In genomic region chr7:103727982-103728610, GRCh38 we compare ENCODE assay signal across 13 cellular contexts.
DNase-seq lines count a peak whose midpoint lies in the region; ATAC-seq and TF ChIP-seq lines count a peak whose summit lies in the region.
"Had no signal": no experiment of that assay in that cellular context is flagged by ENCODE, and none has a peak within 500 bp of the region (broad histone marks: within the 10 kb centered on the region; RNA-seq: fewer than 3 reads in every experiment).

No MANE protein-coding gene starts in this region.

- DNase-seq in BE2C (peak; percentile 62), DMS 273 treated with DMSO at 0.1 percent for 48 hours (lab: John Stamatoyannopoulos, UW) (peak; percentile 28), NCI-H2171 (lab: John Stamatoyannopoulos, UW) (peak; percentile 9), cerebellar cortex (ENCODE audit: low spot score) (peak; percentile 79), NCI-H1417 treated with DMSO at 0.1 percent for 48 hours (lab: John Stamatoyannopoulos, UW) (no peak), SKM-1 (lab: John Stamatoyannopoulos, UW; ENCODE audit: unreplicated experiment) (no peak)
- DNase-seq in effector memory CD8-positive, alpha-beta T cell, result no peak
- DNase-seq: CD4-positive, alpha-beta memory T cell; DND-41; GF-D8; HCEC 1CT; HFFc6 had no signal

- H3K4me3 Mint-ChIP-seq in effector memory CD8-positive, alpha-beta T cell, result no peak overlapping the region
- H3K4me3 Mint-ChIP-seq: B cell; CD4-positive, alpha-beta memory T cell; HFFc6 had no signal

- no peaks in the 10 kb centered on the region for H3K9me3 ChIP-seq in BE2C

- no peaks in the 10 kb centered on the region for H3K27me3 ChIP-seq in BE2C

- peaks cover 11% of the 10 kb centered on the region for H3K4me1 ChIP-seq in BE2C

- no peaks in the 10 kb centered on the region for H3K27me3 Mint-ChIP-seq in effector memory CD8-positive, alpha-beta T cell
- H3K27me3 Mint-ChIP-seq: B cell had no signal

- no peak for ATAC-seq in effector memory CD8-positive, alpha-beta T cell (replicated peaks)

- peaks cover 0 to 7% of the 10 kb centered on the region in 2 donors for H3K9me3 Mint-ChIP-seq in effector memory CD8-positive, alpha-beta T cell
- H3K9me3 Mint-ChIP-seq: HFFc6 had no signal

- no peaks in the 10 kb centered on the region for H3K36me3 Mint-ChIP-seq in effector memory CD8-positive, alpha-beta T cell (ENCODE audit: insufficient read depth)
- H3K36me3 Mint-ChIP-seq: CD4-positive, alpha-beta memory T cell had no signal

- H3K4me1 Mint-ChIP-seq in effector memory CD8-positive, alpha-beta T cell (ENCODE audit: low read depth in 2 of 2), result no peaks in the 10 kb centered on the region
- H3K4me1 Mint-ChIP-seq: B cell; CD4-positive, alpha-beta memory T cell had no signal

- peak overlapping the region; percentile 54 for H3K4me3 ChIP-seq in BE2C (ENCODE audit: low read depth, low read length)

- no peak overlapping the region for H3K27ac Mint-ChIP-seq in effector memory CD8-positive, alpha-beta T cell
- H3K27ac Mint-ChIP-seq: B cell; CD4-positive, alpha-beta memory T cell; HFFc6 had no signal

- TF ChIP-seq CTCF in BE2C (IDR thresholded peaks at IDR 0.05; ENCODE audit: low read depth, low read length), result no peak

- H3K36me3 ChIP-seq in BE2C, result no peaks in the 10 kb centered on the region; the same call in 1 of the 2 replicates

Comparison
In these comparisons a context has a peak if more than half of its experiments do, and no peak if none do; other contexts are left out.
1. DNase-seq: peak in BE2C (single experiment), DMS 273 treated with DMSO at 0.1 percent for 48 hours (single experiment), NCI-H2171 (single experiment) and cerebellar cortex (single experiment); none in NCI-H1417 treated with DMSO at 0.1 percent for 48 hours (single experiment), SKM-1 (single experiment) and effector memory CD8-positive, alpha-beta T cell (0 of 3).